Comparison of ENCODE assay signal across 8 cellular contexts in the genomic region with DNA sequence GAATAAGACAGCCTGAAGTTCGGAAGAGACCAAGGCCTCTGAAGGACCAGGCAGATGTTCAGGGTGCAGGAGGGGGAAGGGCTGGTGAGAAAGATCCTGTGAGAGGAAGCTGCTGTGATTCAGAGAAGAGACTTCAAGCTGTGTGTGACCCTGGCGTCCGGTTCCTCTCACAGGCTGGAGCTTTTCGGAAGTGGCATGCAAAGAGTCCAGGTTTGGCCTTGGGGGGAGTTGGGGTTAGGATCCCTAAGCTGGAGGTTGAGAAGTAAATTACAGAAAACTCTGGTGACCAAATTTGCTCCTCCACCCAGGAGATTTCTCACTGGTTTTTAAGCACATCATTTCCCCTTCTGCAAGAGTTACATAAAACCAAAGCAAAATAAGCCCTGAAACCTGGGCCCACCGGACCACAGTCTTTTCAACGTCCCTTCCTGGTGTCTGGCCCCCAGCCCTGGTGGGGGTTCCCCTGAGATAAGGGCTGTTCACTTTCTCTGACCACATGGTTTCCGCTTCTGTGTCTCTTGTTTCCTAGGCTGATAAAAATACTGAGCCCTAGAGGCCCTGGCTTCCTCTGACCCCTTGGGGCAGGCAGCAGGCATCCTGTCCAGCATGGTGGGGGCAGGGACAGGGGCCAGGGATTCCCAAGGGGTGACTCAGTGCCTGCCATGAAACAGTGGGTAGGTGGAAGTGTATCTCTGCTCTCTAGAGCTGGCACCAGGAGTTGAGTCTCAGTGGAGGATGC.
DNase-seq lines count a peak whose midpoint lies in the region; ATAC-seq, FAIRE-seq and TF ChIP-seq lines count a peak whose summit lies in the region.

No MANE protein-coding gene starts in this region.

- peaks cover 24 to 30% of the 10 kb centered on the region in 2 donors for H3K36me3 ChIP-seq in stomach smooth muscle (ENCODE audit: control insufficient read depth in 2 of 2, insufficient read depth in 2 of 2, low read length in 2 of 2)

- H3K9me3 ChIP-seq in stomach smooth muscle (ENCODE audit: control insufficient read depth in 2 of 2, low read length in 2 of 2) = no peaks in the 10 kb centered on the region

- H3K27ac ChIP-seq in stomach smooth muscle (ENCODE audit: low read length) = peak overlapping the region; percentile 24

- no peaks in the 10 kb centered on the region for H3K27me3 ChIP-seq in stomach smooth muscle (ENCODE audit: control insufficient read depth in 1 of 2, insufficient read depth in 2 of 2, low read length in 2 of 2)

- no peak for FAIRE-seq in D721Med (lab: Jason Lieb, UNC)

- ATAC-seq in HG02938 (IDR thresholded peaks at IDR 0.05; ENCODE audit: unreplicated experiment) = peak; percentile 52

- peak overlapping the region in 1 of 2 donors; percentile 15 for H3K9ac ChIP-seq in stomach smooth muscle (ENCODE audit: low read length in 2 of 2)

- DNase-seq in activated CD4-positive, alpha-beta T cell treated with anti-CD3 and anti-CD28 coated beads for 48 hours = peak; percentile 71
- DNase-seq in activated CD4-positive, alpha-beta T cell treated with anti-CD3 and anti-CD28 coated beads for 1 hour = no peak
- peak; percentile 76 for DNase-seq in OCI-M1 (lab: John Stamatoyannopoulos, UW)
- peak; percentile 84 for DNase-seq in amniotic epithelial cell (ENCODE audit: low read depth)
- peak; percentile 93 for DNase-seq in islet precursor cell
- no peak for DNase-seq in D721Med (ENCODE audit: insufficient read length, low spot score)

- TF ChIP-seq CTCF in D721Med (IDR thresholded peaks at IDR 0.05; ENCODE audit: insufficient read depth, missing control alignments) = no peak

- no peak overlapping the region for H3K4me3 ChIP-seq in stomach smooth muscle (ENCODE audit: low read length in 2 of 2)

- H3K4me1 ChIP-seq in stomach smooth muscle (ENCODE audit: control insufficient read depth, insufficient read depth, low read length) = peaks cover 4% of the 10 kb centered on the region

Comparison
In these comparisons a context has a peak if more than half of its experiments do, and no peak if none do; other contexts are left out.
1. DNase-seq: peak in activated CD4-positive, alpha-beta T cell treated with anti-CD3 and anti-CD28 coated beads for 48 hours (single experiment), OCI-M1 (single experiment), amniotic epithelial cell (single experiment) and islet precursor cell (single experiment); none in activated CD4-positive, alpha-beta T cell treated with anti-CD3 and anti-CD28 coated beads for 1 hour (single experiment) and D721Med (single experiment).